25 cellular contexts compared by ENCODE assay signal in genomic region chr3:37858742-37859141, GRCh38. TPM values are rescaled to one million over a fixed set of nuclear protein-coding genes. Genes with fewer than 3 reads are reported as not detected.
DNase-seq lines count a peak whose midpoint lies in the region; ATAC-seq, FAIRE-seq and TF ChIP-seq lines count a peak whose summit lies in the region.
"Had no signal": no experiment of that assay in that cellular context is flagged by ENCODE, and none has a peak within 500 bp of the region (broad histone marks: within the 10 kb centered on the region; RNA-seq: fewer than 3 reads in every experiment).

No MANE protein-coding gene starts in this region.

- H3K27ac ChIP-seq in HepG2 (ENCODE audit: extremely low read length, insufficient read depth, low read length) (no peak overlapping the region), right lobe of liver (no peak overlapping the region), IMR-90 (ENCODE audit: insufficient read depth, low read length) (no peak overlapping the region), tibial artery (peak overlapping the region; percentile 92 to 94)
- H3K27ac ChIP-seq: HL-60, SJSA1 had no signal

- TF ChIP-seq POLR2A in HepG2 (IDR thresholded peaks at IDR 0.05; ENCODE audit: insufficient read depth in 1 of 2, low read depth in 2 of 2, low read length in 2 of 2) (no peak), right lobe of liver (IDR thresholded peaks at IDR 0.05) (no peak), IMR-90 (IDR thresholded peaks at IDR 0.05; ENCODE audit: low read depth, low read length) (no peak)

- H3K56ac ChIP-seq in IMR-90 (ENCODE audit: extremely low read depth, insufficient read depth, low read length) = no peak overlapping the region

- CTCF ChIA-PET in HepG2 (lab: Yijun Ruan, JAX; ENCODE audit: low intra/inter-chr PET ratio, low total read pairs) = interaction anchor here (2.1 kb wide), 1 partner anchor 109 kb away, joined by 8 read pairs; no protein-coding TSS in a partner anchor
- CTCF ChIA-PET in IMR-90 (lab: Yijun Ruan, JAX) = interaction anchor here (1.4 kb wide), 1 partner anchor 108 kb away, joined by 5 read pairs; no protein-coding TSS in a partner anchor

- intact Hi-C loops in HepG2 (cut with micrococcal nuclease; ENCODE audit: unreplicated experiment) (no loop called here), right lobe of liver (cut with DNase I) (loop anchor here in 1 of 2 donors (5.0 kb wide), 1 partner anchor 109 kb away; no protein-coding TSS in a partner anchor), IMR-90 (cut with micrococcal nuclease) (no loop called here), tibial artery (cut with DNase I; ENCODE audit: low total_unique reads) (loop anchor here (10.0 kb wide), 2 partner anchors 146 to 306 kb away; partner anchors contain the start of gene OXSR1)

- peaks cover 33% of the 10 kb centered on the region for H3K79me2 ChIP-seq in HepG2 (ENCODE audit: insufficient read depth, low read length)

- TF ChIP-seq CTCF in HepG2 (CRISPR knock-in tag; IDR thresholded peaks at IDR 0.05) (no peak), right lobe of liver (IDR thresholded peaks at IDR 0.05) (no peak), IMR-90 (conservative IDR thresholded peaks at IDR 0.05; ENCODE audit: low read depth, low read length) (no peak), fibroblast of pulmonary artery (IDR thresholded peaks at IDR 0.05; ENCODE audit: low read length, missing control alignments) (no peak), tibial artery (IDR thresholded peaks at IDR 0.05) (no peak)

- H3K4me1 ChIP-seq in HepG2 (ENCODE audit: insufficient read depth, low read length) = peaks cover 25% of the 10 kb centered on the region
- peaks cover 0 to 29% (median 14%) of the 10 kb centered on the region in 4 donors for H3K4me1 ChIP-seq in right lobe of liver
- peaks cover 12% of the 10 kb centered on the region for H3K4me1 ChIP-seq in IMR-90 (ENCODE audit: control insufficient read depth, insufficient read depth, low read length)
- H3K4me1 ChIP-seq in tibial artery = peaks cover 0 to 39% (median 25%) of the 10 kb centered on the region in 4 donors

- no peak overlapping the region for H3K4me3 ChIP-seq in HepG2 (replicated peaks in 1 of 3; ENCODE audit: insufficient read depth in 1 of 3, low read depth in 2 of 3, low read length in 3 of 3)
- H3K4me3 ChIP-seq in right lobe of liver = no peak overlapping the region
- H3K4me3 ChIP-seq in IMR-90 (ENCODE audit: insufficient read depth, low read depth, low read length) = no peak overlapping the region
- no peak overlapping the region for H3K4me3 ChIP-seq in fibroblast of pulmonary artery (replicated peaks; ENCODE audit: low read depth, low read length)
- H3K4me3 ChIP-seq in tibial artery = no peak overlapping the region
- H3K4me3 ChIP-seq: SJSA1 had no signal

- H3K4ac ChIP-seq in IMR-90 (ENCODE audit: low read depth, low read length) = no peak overlapping the region

- no peak overlapping the region for H2AK5ac ChIP-seq in IMR-90 (ENCODE audit: low read depth, low read length)

- no peak overlapping the region for H4K5ac ChIP-seq in IMR-90 (ENCODE audit: low read depth, low read length)

- ATAC-seq in HepG2 (no peak), right lobe of liver (no peak), IMR-90 (ENCODE audit: low read depth) (no peak), HG02970 (IDR thresholded peaks at IDR 0.05; ENCODE audit: low FRiP score, unreplicated experiment) (no peak)
- ATAC-seq: CD8-positive, alpha-beta T cell; Right ventricle myocardium inferior had no signal

- DNase-seq in HepG2 (ENCODE audit: low spot score) (no peak), right lobe of liver (no peak), IMR-90 (no peak), fibroblast of pulmonary artery (ENCODE audit: low read depth) (peak; percentile 10), tibial artery (no peak), RPMI8226 (no peak)
- no peak for DNase-seq in activated CD4-positive, CD25-positive, alpha-beta regulatory T cell (lab: John Stamatoyannopoulos, UW)
- DNase-seq: C1 segment of cervical spinal cord; Caco-2; CD8-positive, alpha-beta T cell; H9; Kasumi-1; NCI-H1092 treated with DMSO at 0.1 percent for 48 hours; NCI-H1436; NCI-H187; NCI-H2081 treated with DMSO at 0.1 percent for 48 hours; NCI-H2171; NCI-H226; NCI-H510A; NCI-H69 had no signal

- no peak overlapping the region for H3K23ac ChIP-seq in IMR-90 (ENCODE audit: low read depth, low read length)

- no peak overlapping the region for H2BK20ac ChIP-seq in IMR-90 (ENCODE audit: low read depth, low read length)

- no peak for FAIRE-seq in HepG2 (lab: Jason Lieb, UNC)
- FAIRE-seq: G401.6 had no signal

- no TSS peak for BruUV-seq in HepG2 (replicated peaks; lab: Mats Ljungman, UMichigan)
- BruUV-seq in IMR-90 (replicated peaks; lab: Mats Ljungman, UMichigan) = no TSS peak

- H4K20me1 ChIP-seq in HepG2 (ENCODE audit: insufficient read depth, low read length) (no peaks in the 10 kb centered on the region; the same call in 1 of the 2 replicates), IMR-90 (ENCODE audit: insufficient read depth, low read length) (peaks cover 23% of the 10 kb centered on the region)

- peaks cover 21 to 40% of the 10 kb centered on the region in 2 experiments for H3K79me1 ChIP-seq in IMR-90 (ENCODE audit: low read depth in 1 of 2, low read length in 2 of 2)

- H4K91ac ChIP-seq in IMR-90 (ENCODE audit: insufficient read depth, low read depth, low read length) = no peak overlapping the region

- TF ChIP-seq RAD21 in HepG2 (CRISPR knock-in tag; IDR thresholded peaks at IDR 0.05) (no peak), IMR-90 (IDR thresholded peaks at IDR 0.05; ENCODE audit: low read length) (no peak)

- no peak overlapping the region for H3K14ac ChIP-seq in IMR-90 (replicated peaks; ENCODE audit: low read depth, low read length)

- no peaks in the 10 kb centered on the region for H3K9me3 ChIP-seq in HepG2 (ENCODE audit: low read length)
- H3K9me3 ChIP-seq in right lobe of liver = no peaks in the 10 kb centered on the region
- H3K9me3 ChIP-seq in IMR-90 (ENCODE audit: control insufficient read depth, insufficient read depth, low read length) = no peaks in the 10 kb centered on the region
- no peaks in the 10 kb centered on the region for H3K9me3 ChIP-seq in tibial artery
- H3K9me3 ChIP-seq: Caco-2, SJSA1 had no signal

- dilution Hi-C loops in IMR-90 (cut with HindIII; ENCODE audit: low sequenced_read_pairs, unreplicated experiment) = no loop called here

- H3K9me1 ChIP-seq in IMR-90 (ENCODE audit: insufficient read depth, low read length) = peaks cover 9% of the 10 kb centered on the region; the same call in 1 of the 2 replicates

- H2AFZ ChIP-seq in HepG2 (ENCODE audit: low read length) (no peak overlapping the region), IMR-90 (replicated peaks; ENCODE audit: low read length, poor library complexity) (no peak overlapping the region)

- H3K9ac ChIP-seq in HepG2 (ENCODE audit: insufficient read depth, low read depth, low read length) (no peak overlapping the region), IMR-90 (ENCODE audit: low read depth, low read length) (no peak overlapping the region)

- in situ Hi-C loops in HepG2 (cut with HindIII; ENCODE audit: extremely low pct_ligation_motif_present, low pct_unique_long_range_greater_than_20kb) (loop anchor here (5.0 kb wide), 2 partner anchors 109 to 144 kb away; no protein-coding TSS in a partner anchor), IMR-90 (cut with MboI; ENCODE audit: low sequenced_read_pairs) (loop anchor here (5.0 kb wide), 1 partner anchor 104 kb away; no protein-coding TSS in a partner anchor)

- no peak overlapping the region for H4K8ac ChIP-seq in IMR-90 (ENCODE audit: low read depth in 2 of 2, low read length in 2 of 2)

- no peak for TF ChIP-seq EP300 in HepG2 (IDR thresholded peaks at IDR 0.05; ENCODE audit: low read depth in 2 of 2, low read length in 2 of 2)
- TF ChIP-seq EP300 in HepG2 (CRISPR knock-in tag; IDR thresholded peaks at IDR 0.05; ENCODE audit: borderline replicate concordance) = no peak

- H3K36me3 ChIP-seq in HepG2 (replicated peaks in 1 of 2; ENCODE audit: control insufficient read depth in 1 of 2, insufficient read depth in 2 of 2, low read length in 2 of 2) (no peaks in the 10 kb centered on the region), right lobe of liver (no peaks in the 10 kb centered on the region), IMR-90 (ENCODE audit: control insufficient read depth, insufficient read depth, low read length) (no peaks in the 10 kb centered on the region; the same call in 1 of the 2 replicates), tibial artery (no peaks in the 10 kb centered on the region)

- H3K18ac ChIP-seq in IMR-90 (ENCODE audit: low read depth, low read length) = no peak overlapping the region

- no peaks in the 10 kb centered on the region; a peak in 1 of 5 replicates for H3K27me3 ChIP-seq in HepG2 (ENCODE audit: control insufficient read depth in 1 of 2, insufficient read depth in 2 of 2, low read length in 2 of 2)
- no peaks in the 10 kb centered on the region for H3K27me3 ChIP-seq in right lobe of liver
- H3K27me3 ChIP-seq in IMR-90 (ENCODE audit: control insufficient read depth, insufficient read depth, low read length) = no peaks in the 10 kb centered on the region
- H3K27me3 ChIP-seq in tibial artery = no peaks in the 10 kb centered on the region
- H3K27me3 ChIP-seq: SJSA1 had no signal

- H2BK5ac ChIP-seq in IMR-90 (ENCODE audit: low read depth, low read length, poor library complexity, severe bottlenecking) = no peak overlapping the region

- H3K4me2 ChIP-seq in HepG2 (ENCODE audit: low read depth, low read length) (no peak overlapping the region), IMR-90 (ENCODE audit: low read depth, low read length) (no peak overlapping the region)

- no peak overlapping the region for H2BK15ac ChIP-seq in IMR-90 (ENCODE audit: low read depth, low read length)

- POLR2A ChIA-PET in HepG2 (lab: Yijun Ruan, JAX) (interaction anchor here (1.0 to 1.9 kb wide), 2 partner anchors 106 to 108 kb away, joined by 3 to 8 read pairs; no protein-coding TSS in a partner anchor), IMR-90 (lab: Charles Lee; ENCODE audit: unreplicated experiment) (no interaction called here)

- H2BK120ac ChIP-seq in IMR-90 (ENCODE audit: low read depth, low read length) = no peak overlapping the region

- no peak overlapping the region for H2AK9ac ChIP-seq in IMR-90 (replicated peaks; ENCODE audit: low read depth, low read length, poor library complexity)

RNA-seq across cellular contexts. Expression of gene CTDSPL, which starts 2.9 kb away (rescaled TPM):
- total RNA-seq in HepG2 (2016; rRNA removed; fragmentation: Illumina TruSeq; extraction: Trizol) = 25.0 and 26.1 TPM in 2 replicates
- total RNA-seq in HepG2 (2016; cell fraction: cytosol; rRNA removed; fragmentation: Illumina TruSeq; extraction: Trizol; ENCODE audit: low read depth) = 24.7 and 25.0 TPM in 2 replicates
- 25.6 and 26.1 TPM in 2 replicates for total RNA-seq in HepG2 (2016; cell fraction: insoluble cytoplasmic fraction; rRNA removed; fragmentation: Illumina TruSeq; extraction: Trizol)
- 46.3 and 52.2 TPM in 2 replicates for total RNA-seq in HepG2 (2016; cell fraction: membrane; rRNA removed; fragmentation: Illumina TruSeq; extraction: Trizol)
- 16.9 and 19.3 TPM in 2 replicates for total RNA-seq in HepG2 (2016; cell fraction: nucleus; rRNA removed; fragmentation: Illumina TruSeq; extraction: Trizol)
- polyA plus RNA-seq in HepG2 (2011; rRNA removed) = 95.3 and 142 TPM in 2 replicates
- polyA plus RNA-seq in HepG2 (2011; cell fraction: cytosol; rRNA removed) = 86.6 and 103 TPM in 2 replicates
- polyA plus RNA-seq in HepG2 (2011; cell fraction: nucleus; rRNA removed) = 70.8 and 101 TPM in 2 replicates
- polyA plus RNA-seq in HepG2 (2012) = 66.4 and 82.0 TPM in 2 replicates
- 38.5 and 43.8 TPM in 2 replicates for polyA plus RNA-seq in HepG2 (2016; cell fraction: cytosol; fragmentation: Illumina TruSeq; extraction: Trizol; ENCODE audit: low read depth)
- polyA plus RNA-seq in HepG2 (2016; cell fraction: insoluble cytoplasmic fraction; fragmentation: Illumina TruSeq; extraction: Trizol; ENCODE audit: low read depth) = 24.8 and 29.3 TPM in 2 replicates
- 47.5 and 48.6 TPM in 2 replicates for polyA plus RNA-seq in HepG2 (2016; cell fraction: membrane; fragmentation: Illumina TruSeq; extraction: Trizol; ENCODE audit: low read depth)
- polyA plus RNA-seq in HepG2 (2016; cell fraction: nucleus; fragmentation: Illumina TruSeq; extraction: Trizol; ENCODE audit: insufficient read depth, low read depth) = 19.3 and 20.6 TPM in 2 replicates
- polyA minus RNA-seq in HepG2 (2011; rRNA and poly(A)+ RNA removed; ENCODE audit: low replicate concordance) = 46.8 and 257 TPM in 2 replicates
- 69.6 and 74.0 TPM in 2 replicates for polyA minus RNA-seq in HepG2 (2011; cell fraction: cytosol; rRNA and poly(A)+ RNA removed)
- polyA minus RNA-seq in HepG2 (2011; cell fraction: nucleus; rRNA and poly(A)+ RNA removed) = 65.3 and 65.5 TPM in 2 replicates
- total RNA-seq in right lobe of liver = 10 to 100 TPM; 14.9 to 22.8 (median 18.0) TPM
- 29.0 and 33.3 TPM in 2 replicates for total RNA-seq in IMR-90 (2012; rRNA removed)
- polyA plus RNA-seq in IMR-90 (2012; rRNA removed) = 23.9 and 24.5 TPM in 2 replicates
- 16.1 and 16.4 TPM in 2 replicates for polyA plus RNA-seq in IMR-90 (2012; cell fraction: cytosol; rRNA removed)
- polyA plus RNA-seq in IMR-90 (2012; cell fraction: nucleus; rRNA removed; ENCODE audit: low replicate concordance) = 17.1 and 36.9 TPM in 2 replicates

Comparison
In these comparisons a context has a peak if more than half of its experiments do, and no peak if none do; other contexts are left out.
1. H3K27ac ChIP-seq: peak in tibial artery (2 of 2); none in HepG2 (single experiment), right lobe of liver (0 of 3) and IMR-90 (single experiment).